ENCODE assay signal across 10 cellular contexts in genomic region chr14:104135904-104136471, GRCh38. TPM values are rescaled to one million over a fixed set of nuclear protein-coding genes. Genes with fewer than 3 reads are reported as not detected.
A peak's percentile ranks its signal among the peaks of the same experiment; 100 is the strongest.
DNase-seq lines count a peak whose midpoint lies in the region; ATAC-seq and TF ChIP-seq lines count a peak whose summit lies in the region.
"Had no signal": no experiment of that assay in that cellular context is flagged by ENCODE, and none has a peak within 500 bp of the region (broad histone marks: within the 10 kb centered on the region; RNA-seq: fewer than 3 reads in every experiment).

No MANE protein-coding gene starts in this region.

- no peaks in the 10 kb centered on the region for H3K36me3 Mint-ChIP-seq in WTC11
- H3K36me3 Mint-ChIP-seq in type B pancreatic cell = no peaks in the 10 kb centered on the region

- CTCF ChIA-PET in mammary epithelial cell (lab: Charles Lee; ENCODE audit: low non-redundant PET) = no interaction called here
- CTCF ChIA-PET in WTC11 (lab: Charles Lee) = interaction anchor here (0.9 kb wide), 1 partner anchor 70 kb away, joined by 5 read pairs; no protein-coding TSS in a partner anchor

- DNase-seq in breast epithelium (ENCODE audit: low spot score in 2 of 2) = no peak
- DNase-seq in mammary epithelial cell = no peak
- DNase-seq in WTC11 (ENCODE audit: low spot score) = peak; percentile 34
- DNase-seq in type B pancreatic cell (ENCODE audit: extremely low spot score, unreplicated experiment) = no peak
- no peak for DNase-seq in A172 (ENCODE audit: low spot score)
- no peak for DNase-seq in DMS53 (lab: John Stamatoyannopoulos, UW)
- DNase-seq in vagina (ENCODE audit: extremely low spot score in 2 of 2) = no peak
- DNase-seq: activated naive CD4-positive, alpha-beta T cell; NK-92 treated with Interleukin-12 subunit alpha and Interleukin-12 subunit beta, amount 100 ng/mL, for 24 hours had no signal

- dilution Hi-C loops in mammary epithelial cell (cut with HindIII; ENCODE audit: low sequenced_read_pairs) = no loop called here

- ATAC-seq in WTC11 = no peak

- H3K9ac ChIP-seq in mammary epithelial cell (ENCODE audit: insufficient read depth, low read length) = no peak overlapping the region

- H3K4me3 ChIP-seq in breast epithelium (peak overlapping the region in 2 of 3 donors; percentile 59 to 83), mammary epithelial cell (replicated peaks in 1 of 3; ENCODE audit: insufficient read depth in 1 of 3, low read depth in 2 of 3, low read length in 3 of 3) (no peak overlapping the region), iPS-18c (ENCODE audit: insufficient read depth, low read depth, low read length) (peak overlapping the region; percentile 49), vagina (peak overlapping the region in 1 of 2 donors; percentile 6)

- no peak overlapping the region for H3K4me2 ChIP-seq in mammary epithelial cell (ENCODE audit: insufficient read depth, low read depth, low read length)

- H3K27me3 Mint-ChIP-seq in WTC11 (ENCODE audit: low read depth) = peaks cover 31% of the 10 kb centered on the region
- H3K27me3 Mint-ChIP-seq in type B pancreatic cell = peaks cover 54% of the 10 kb centered on the region

- TF ChIP-seq CTCF in breast epithelium (IDR thresholded peaks at IDR 0.05) (no peak), mammary epithelial cell (conservative IDR thresholded peaks at IDR 0.05 in 1 of 2, IDR thresholded peaks at IDR 0.05 in 1 of 2; ENCODE audit: extremely low read depth in 1 of 2, insufficient read depth in 1 of 2, low read depth in 1 of 2, low read length in 2 of 2) (no peak), WTC11 (IDR thresholded peaks at IDR 0.05) (no peak), type B pancreatic cell (conservative IDR thresholded peaks at IDR 0.05) (no peak), vagina (IDR thresholded peaks at IDR 0.05) (no peak)

- peaks cover 4% of the 10 kb centered on the region for H4K20me1 ChIP-seq in mammary epithelial cell (ENCODE audit: insufficient read depth, low read length)

- H3K27me3 ChIP-seq in breast epithelium = peaks cover 0 to 70% of the 10 kb centered on the region in 2 donors
- H3K27me3 ChIP-seq in mammary epithelial cell (ENCODE audit: insufficient read depth, low read length) = peaks cover 37% of the 10 kb centered on the region
- no peaks in the 10 kb centered on the region for H3K27me3 ChIP-seq in vagina

- H2AFZ ChIP-seq in mammary epithelial cell (ENCODE audit: low read depth, low read length) = no peak overlapping the region

- BruUV-seq in mammary epithelial cell (replicated peaks; lab: Mats Ljungman, UMichigan) = no TSS peak

- H3K36me3 ChIP-seq in breast epithelium (no peaks in the 10 kb centered on the region), mammary epithelial cell (ENCODE audit: insufficient read depth, low read length) (no peaks in the 10 kb centered on the region), vagina (no peaks in the 10 kb centered on the region)

- in situ Hi-C loops in mammary epithelial cell (cut with MboI; ENCODE audit: low sequenced_read_pairs in 2 of 2) = loop anchor here (5.0 to 25.0 kb wide), 4 partner anchors 426 to 509 kb away; no protein-coding TSS in a partner anchor

- H3K9me3 ChIP-seq in breast epithelium (no peaks in the 10 kb centered on the region), mammary epithelial cell (replicated peaks; ENCODE audit: insufficient read depth, low read length) (no peaks in the 10 kb centered on the region), iPS-18c (ENCODE audit: control insufficient read depth, insufficient read depth, low read length) (peaks cover 2% of the 10 kb centered on the region), vagina (no peaks in the 10 kb centered on the region)

- TF ChIP-seq POLR2A in breast epithelium (IDR thresholded peaks at IDR 0.05) (no peak), vagina (IDR thresholded peaks at IDR 0.05) (no peak)

- H3K27ac ChIP-seq in breast epithelium = no peak overlapping the region
- no peak overlapping the region for H3K27ac ChIP-seq in mammary epithelial cell (ENCODE audit: insufficient read depth, low read depth, low read length)
- no peak overlapping the region for H3K27ac ChIP-seq in vagina

- no peaks in the 10 kb centered on the region for H3K79me2 ChIP-seq in mammary epithelial cell (ENCODE audit: insufficient read depth, low read length)

- H3K4me3 Mint-ChIP-seq in WTC11 (peak overlapping the region; percentile 70), type B pancreatic cell (peak overlapping the region; percentile 62)

- peaks cover 23% of the 10 kb centered on the region for H3K4me1 Mint-ChIP-seq in WTC11
- H3K4me1 Mint-ChIP-seq in type B pancreatic cell (ENCODE audit: unreplicated experiment) = peaks cover 7% of the 10 kb centered on the region

- POLR2A ChIA-PET in WTC11 (lab: Charles Lee) = no interaction called here

- WGBS in mammary epithelial cell (ENCODE audit: low coverage, missing lambda C conversion rate) = no CpG with 5 or more reads among the region's 78 CpGs

- H3K4me1 ChIP-seq in breast epithelium = peaks cover 10 to 15% of the 10 kb centered on the region in 2 donors
- peaks cover 12% of the 10 kb centered on the region for H3K4me1 ChIP-seq in mammary epithelial cell (ENCODE audit: insufficient read depth, low read length)
- peaks cover 48% of the 10 kb centered on the region for H3K4me1 ChIP-seq in vagina

- no peaks in the 10 kb centered on the region for H3K9me3 Mint-ChIP-seq in WTC11
- H3K9me3 Mint-ChIP-seq in type B pancreatic cell = no peaks in the 10 kb centered on the region

- H3K27ac Mint-ChIP-seq in WTC11 = no peak overlapping the region
- no peak overlapping the region for H3K27ac Mint-ChIP-seq in type B pancreatic cell

- intact Hi-C loops in breast epithelium (cut with DNase I; ENCODE audit: low total_unique reads) (loop anchor here (10.0 kb wide), 1 partner anchor 429 kb away; no protein-coding TSS in a partner anchor), mammary epithelial cell (cut with micrococcal nuclease) (no loop called here), vagina (cut with DNase I) (loop anchor here (5.0 to 10.0 kb wide), 2 partner anchors 429 to 501 kb away; no protein-coding TSS in a partner anchor)

TF ChIP-seq in WTC11, 78 proteins besides CTCF, POLR2A, EP300 and RAD21 (continues in another document):
- TF ChIP-seq ERG (CRISPR knock-in tag; IDR thresholded peaks at IDR 0.05) (no peak), ZSCAN18 (CRISPR knock-in tag; IDR thresholded peaks at IDR 0.05) (no peak), ZNF219 (CRISPR knock-in tag; IDR thresholded peaks at IDR 0.05; ENCODE audit: borderline replicate concordance) (no peak), ESRRA (CRISPR knock-in tag; IDR thresholded peaks at IDR 0.05; ENCODE audit: borderline replicate concordance) (no peak), ZNF396 (CRISPR knock-in tag; IDR thresholded peaks at IDR 0.05; ENCODE audit: borderline replicate concordance) (no peak), SMAD3 (CRISPR knock-in tag; IDR thresholded peaks at IDR 0.05; ENCODE audit: borderline replicate concordance) (no peak), TP53 (CRISPR knock-in tag; IDR thresholded peaks at IDR 0.05) (no peak; the same call in 1 of the 2 replicates), SOX15 (CRISPR knock-in tag; IDR thresholded peaks at IDR 0.05) (no peak), CDX4 (CRISPR knock-in tag; IDR thresholded peaks at IDR 0.05; ENCODE audit: borderline replicate concordance) (no peak), MYBL2 (CRISPR knock-in tag; IDR thresholded peaks at IDR 0.05) (no peak)

RNA-seq across cellular contexts. Expression of gene KIF26A, which starts 2.4 kb away (rescaled TPM):
- 1 to 10 TPM; 1.4 to 4.6 (median 2.2) TPM for total RNA-seq in breast epithelium
- total RNA-seq in mammary epithelial cell = under 1 TPM; 0.19 to 0.67 TPM
- polyA plus RNA-seq in mammary epithelial cell = 0.02 TPM
- polyA minus RNA-seq in mammary epithelial cell = not detected
- total RNA-seq in WTC11 (2021) = 36.4 to 53.4 TPM (median 39.5 TPM) in 3 replicates
- 12.9 and 23.4 TPM in 2 replicates for total RNA-seq in type B pancreatic cell (ENCODE audit: low replicate concordance)
- 2.4 and 3.0 TPM in 2 replicates for total RNA-seq in A172 (2014; rRNA removed; shearing (Covaris generic))
- 2.7 TPM for total RNA-seq in vagina

RNA-seq across cellular contexts. Expression of gene ASPG, which starts 50.5 kb away (rescaled TPM):
- total RNA-seq in breast epithelium = under 1 TPM in 2 of 3 donors, not detected in 1; 0.15 to 0.33 TPM
- under 1 TPM in 1 of 2 donors, not detected in 1; 0.09 TPM for total RNA-seq in mammary epithelial cell
- not detected for polyA plus RNA-seq in mammary epithelial cell
- not detected for polyA minus RNA-seq in mammary epithelial cell
- total RNA-seq in WTC11 (2021) = 3.4 to 3.8 TPM (median 3.5 TPM) in 3 replicates
- 0.29 TPM in 1 of 2 replicates, not detected in the other for total RNA-seq in type B pancreatic cell (ENCODE audit: low replicate concordance)
- not detected in 2 replicates for total RNA-seq in A172 (2014; rRNA removed; shearing (Covaris generic))
- total RNA-seq in vagina = 3.7 TPM

Comparison
In these comparisons a context has a peak if more than half of its experiments do, and no peak if none do; other contexts are left out.
1. H3K4me3 ChIP-seq: peak in breast epithelium (2 of 3) and iPS-18c (single experiment); none in mammary epithelial cell (0 of 3).